In the genomic region with DNA sequence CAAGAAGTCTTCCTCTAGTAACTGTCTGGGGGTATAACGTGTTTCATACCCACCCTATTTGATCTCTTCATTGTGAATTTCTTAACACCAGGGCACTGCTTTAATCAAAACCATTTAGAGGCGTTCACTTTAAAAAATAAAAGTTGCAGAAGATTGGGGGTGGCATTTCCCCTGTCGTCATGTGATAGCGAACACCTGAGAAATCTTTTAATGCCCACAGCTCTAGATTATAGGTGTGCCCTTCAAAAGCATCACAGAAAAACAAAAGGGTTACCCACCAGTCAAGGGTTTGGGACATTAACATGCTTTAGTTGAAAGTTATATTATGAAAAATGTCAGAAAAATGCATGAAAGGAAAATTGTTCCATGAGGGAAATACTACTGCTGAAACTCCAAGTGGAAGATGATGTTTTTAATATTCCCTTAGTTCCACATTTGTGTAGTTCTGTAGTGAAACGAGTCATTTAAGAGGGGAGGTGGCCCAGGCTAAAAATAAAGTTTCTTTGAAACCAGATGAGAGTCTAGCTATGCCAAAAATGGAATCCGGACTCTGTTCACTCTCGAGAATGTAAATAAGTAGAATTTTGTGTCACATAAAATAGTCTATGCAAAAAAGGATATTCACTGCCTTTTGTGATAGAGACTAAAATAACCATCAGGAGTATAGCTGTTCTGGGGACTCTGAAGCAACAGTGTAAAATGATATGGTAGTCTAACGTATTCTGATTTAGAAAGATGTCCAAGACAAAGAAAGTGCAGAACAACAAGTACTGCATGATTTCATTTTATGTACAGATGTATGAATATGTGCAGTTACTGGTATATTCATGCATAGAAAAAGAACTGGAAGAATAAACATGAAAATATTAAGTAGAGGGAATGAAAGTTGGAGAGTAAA, we compare ENCODE assay signal across 12 cellular contexts. TPM values are rescaled to one million over a fixed set of nuclear protein-coding genes. Genes with fewer than 3 reads are reported as not detected.
DNase-seq lines count a peak whose midpoint lies in the region; ATAC-seq and TF ChIP-seq lines count a peak whose summit lies in the region.
"Had no signal": no experiment of that assay in that cellular context is flagged by ENCODE, and none has a peak within 500 bp of the region (broad histone marks: within the 10 kb centered on the region; RNA-seq: fewer than 3 reads in every experiment).

No MANE protein-coding gene starts in this region.

- H3K4me3 Mint-ChIP-seq in nephron: peak overlapping the region in 2 of 3 experiments; percentile 52 to 62
- H3K4me3 Mint-ChIP-seq: activated CD4-positive, alpha-beta memory T cell treated with anti-CD3 and anti-CD28 coated beads for 36 hours had no signal

- no peaks in the 10 kb centered on the region for H3K9me3 Mint-ChIP-seq in nephron
- H3K9me3 Mint-ChIP-seq: activated CD4-positive, alpha-beta memory T cell treated with anti-CD3 and anti-CD28 coated beads for 36 hours had no signal

- peak; percentile 53 for ATAC-seq in GM18861 (IDR thresholded peaks at IDR 0.05; ENCODE audit: unreplicated experiment)
- peak; percentile 79 for ATAC-seq in GM21723 (IDR thresholded peaks at IDR 0.05; ENCODE audit: unreplicated experiment)
- peak; percentile 43 for ATAC-seq in HG03575 (IDR thresholded peaks at IDR 0.05; ENCODE audit: extremely low read depth, insufficient number of reproducible peaks, low FRiP score, unreplicated experiment)
- no peak for ATAC-seq in activated CD4-positive, CD25-positive, alpha-beta regulatory T cell treated with anti-CD3 and anti-CD28 coated beads, Interleukin-2, amount 50 U/mL, for 24 hours

- H3K36me3 Mint-ChIP-seq in nephron (ENCODE audit: low read depth): peaks cover 33% of the 10 kb centered on the region

- no peak for TF ChIP-seq CTCF in nephron (IDR thresholded peaks at IDR 0.05; ENCODE audit: unreplicated experiment in 3 of 3)

- H3K4me1 Mint-ChIP-seq in nephron: peaks cover 48% of the 10 kb centered on the region

- H3K27me3 Mint-ChIP-seq in nephron (ENCODE audit: low read depth): no peaks in the 10 kb centered on the region
- H3K27me3 Mint-ChIP-seq: activated CD4-positive, alpha-beta memory T cell treated with anti-CD3 and anti-CD28 coated beads for 36 hours had no signal

- no peak for DNase-seq in T-helper 1 cell
- DNase-seq in OCI-M2 (lab: John Stamatoyannopoulos, UW; ENCODE audit: unreplicated experiment): no peak
- DNase-seq in cerebellum (ENCODE audit: low spot score): no peak
- DNase-seq: activated CD4-positive, alpha-beta memory T cell treated with anti-CD3 and anti-CD28 coated beads for 36 hours; foreskin fibroblast; stimulated activated CD4-positive, alpha-beta T cell treated with anti-CD3 and anti-CD28 coated beads, Interleukin-4, amount 100 ng/mL, for 24 hours; uterus had no signal

- H3K27ac Mint-ChIP-seq in nephron: peak overlapping the region; percentile 54 to 86 (median 74)
- H3K27ac Mint-ChIP-seq: activated CD4-positive, alpha-beta memory T cell treated with anti-CD3 and anti-CD28 coated beads for 36 hours had no signal

RNA-seq across cellular contexts. Expression of gene ATP6V1E2, which starts 32.3 kb away (rescaled TPM):
- total RNA-seq in cerebellum: 7.1 TPM

RNA-seq across cellular contexts. Expression of gene RHOQ, which starts 32.4 kb away (rescaled TPM):
- 25.9 TPM for total RNA-seq in cerebellum

RNA-seq across cellular contexts. Expression of gene PIGF, which starts 42.1 kb away (rescaled TPM):
- 29.9 TPM for total RNA-seq in cerebellum

RNA-seq across cellular contexts. Expression of gene CRIPT, which starts 42.3 kb away (rescaled TPM):
- 20.1 TPM for total RNA-seq in cerebellum

Comparison
In these comparisons a context has a peak if more than half of its experiments do, and no peak if none do; other contexts are left out.
1. ATAC-seq: peak in GM18861 (single experiment), GM21723 (single experiment) and HG03575 (single experiment); none in activated CD4-positive, CD25-positive, alpha-beta regulatory T cell treated with anti-CD3 and anti-CD28 coated beads, Interleukin-2, amount 50 U/mL, for 24 hours (0 of 2).